Comparison of ENCODE assay signal across 11 cellular contexts in genomic region chr18:8121942-8122480, GRCh38.
DNase-seq lines count a peak whose midpoint lies in the region; TF ChIP-seq lines count a peak whose summit lies in the region.
"Had no signal": no experiment of that assay in that cellular context is flagged by ENCODE, and none has a peak within 500 bp of the region (broad histone marks: within the 10 kb centered on the region; RNA-seq: fewer than 3 reads in every experiment).

No MANE protein-coding gene starts in this region.

- 55 to 66% methylated on average over 8 to 9 of the region's 9 CpGs for WGBS in endodermal cell (ENCODE audit: insufficient coverage in 1 of 2, insufficient read length in 1 of 2), 2 experiments
- no CpG with 5 or more reads among the region's 9 CpGs for WGBS in mesendoderm (ENCODE audit: extremely low coverage, insufficient coverage, low lambda C conversion rate)
- WGBS in tibial nerve, 2 donors = 81 to 85% methylated on average over 9 of the region's 9 CpGs

- TF ChIP-seq EP300 in tibial nerve (IDR thresholded peaks at IDR 0.05) = no peak

- H2BK15ac ChIP-seq in mesendoderm (replicated peaks; ENCODE audit: low read depth) = no peak overlapping the region

- no peak for DNase-seq in Caco-2
- DNase-seq in NT2/D1 (ENCODE audit: low read depth, low spot score) = peak; percentile 15
- peak; percentile 62 for DNase-seq in endodermal cell
- peak; percentile 87 for DNase-seq in mesendoderm
- no peak for DNase-seq in T-helper 2 cell treated with Interferon-gamma antibody and Interleukin-4, amounts not matched to agents 5 μg/mL and 100 μg/mL, for 36 hours (ENCODE audit: low spot score)
- no peak for DNase-seq in G401 (ENCODE audit: low spot score)
- no peak for DNase-seq in OCI-M1 (lab: John Stamatoyannopoulos, UW)
- no peak for DNase-seq in tibial nerve (ENCODE audit: low spot score in 2 of 2)
- DNase-seq: Kasumi-1; stimulated activated CD4-positive, alpha-beta T cell treated with anti-CD3 and anti-CD28 coated beads, Interleukin-15, amount 100 ng/mL, for 24 hours had no signal

- H3K4me3 Mint-ChIP-seq in Caco-2 (ENCODE audit: unreplicated experiment) (no peak overlapping the region), endodermal cell (no peak overlapping the region)
- H3K4me3 Mint-ChIP-seq in T-helper 2 cell treated with Interferon-gamma antibody and Interleukin-4, amounts not matched to agents 5 μg/mL and 100 μg/mL, for 36 hours = no peak overlapping the region
- H3K4me3 Mint-ChIP-seq: neural progenitor cell had no signal

- CTCF ChIA-PET in Caco-2 (lab: Charles Lee) = no interaction called here

- no peak for TF ChIP-seq POLR2A in tibial nerve (IDR thresholded peaks at IDR 0.05)

- no peak overlapping the region for H3K4ac ChIP-seq in mesendoderm (ENCODE audit: low read depth, low read length)

- H3K4me1 ChIP-seq in Caco-2 = peaks cover 53% of the 10 kb centered on the region
- H3K4me1 ChIP-seq in NT2/D1 (ENCODE audit: insufficient read depth, insufficient read length) = no peaks in the 10 kb centered on the region
- peaks cover 2% of the 10 kb centered on the region for H3K4me1 ChIP-seq in endodermal cell (ENCODE audit: control insufficient read depth, insufficient read depth, low read length)
- no peaks in the 10 kb centered on the region for H3K4me1 ChIP-seq in mesendoderm (ENCODE audit: control insufficient read depth, low read depth, low read length)
- H3K4me1 ChIP-seq in tibial nerve = no peaks in the 10 kb centered on the region

- H3K4me3 ChIP-seq in Caco-2 (ENCODE audit: low read depth, low read length) (no peak overlapping the region), NT2/D1 (ENCODE audit: insufficient read length, low read depth) (no peak overlapping the region), endodermal cell (ENCODE audit: low read length) (no peak overlapping the region), mesendoderm (ENCODE audit: low read length) (no peak overlapping the region), tibial nerve (no peak overlapping the region)
- H3K4me3 ChIP-seq: neural progenitor cell had no signal

- H3K9me3 ChIP-seq in Caco-2 = no peaks in the 10 kb centered on the region
- no peaks in the 10 kb centered on the region for H3K9me3 ChIP-seq in NT2/D1 (ENCODE audit: insufficient read depth, low read length)
- H3K9me3 ChIP-seq in endodermal cell (ENCODE audit: control insufficient read depth, low read length) = no peaks in the 10 kb centered on the region
- H3K9me3 ChIP-seq in tibial nerve = no peaks in the 10 kb centered on the region

- TF ChIP-seq CTCF in Caco-2 (IDR thresholded peaks at IDR 0.05; ENCODE audit: insufficient read depth in 1 of 2, low read depth in 1 of 2, low read length in 1 of 2, severe bottlenecking in 1 of 2, unreplicated experiment in 1 of 2) (no peak), endodermal cell (conservative IDR thresholded peaks at IDR 0.05) (no peak), tibial nerve (IDR thresholded peaks at IDR 0.05) (no peak)

- H3K18ac ChIP-seq in mesendoderm (ENCODE audit: low read length) = no peak overlapping the region

- no peaks in the 10 kb centered on the region for H3K79me2 ChIP-seq in mesendoderm (ENCODE audit: control insufficient read depth, insufficient read depth, low read length)

- no peak overlapping the region for H3K4me2 ChIP-seq in mesendoderm (ENCODE audit: low read length)
- H3K4me2 ChIP-seq: neural progenitor cell had no signal

- POLR2A ChIA-PET in Caco-2 (lab: Charles Lee) = interaction anchor here (0.6 kb wide), 1 partner anchor 117 kb away, joined by 3 read pairs; no protein-coding TSS in a partner anchor

- no peak overlapping the region for H2BK5ac ChIP-seq in mesendoderm (ENCODE audit: low read length)

- H3K9me3 Mint-ChIP-seq in Caco-2 (ENCODE audit: unreplicated experiment) (no peaks in the 10 kb centered on the region), endodermal cell (no peaks in the 10 kb centered on the region)
- no peaks in the 10 kb centered on the region for H3K9me3 Mint-ChIP-seq in T-helper 2 cell treated with Interferon-gamma antibody and Interleukin-4, amounts not matched to agents 5 μg/mL and 100 μg/mL, for 36 hours
- H3K9me3 Mint-ChIP-seq: neural progenitor cell had no signal

- H2AK5ac ChIP-seq in mesendoderm (ENCODE audit: low read length) = no peak overlapping the region

- no TSS peak for BruUV-seq in Caco-2 (replicated peaks; lab: Mats Ljungman, UMichigan)

- in situ Hi-C loops in G401 (cut with HindIII; ENCODE audit: low sequenced_read_pairs) = no loop called here

- H4K8ac ChIP-seq in mesendoderm (ENCODE audit: low read depth, low read length) = no peak overlapping the region

- H3K36me3 Mint-ChIP-seq in Caco-2 (ENCODE audit: insufficient read depth, unreplicated experiment) (no peaks in the 10 kb centered on the region), endodermal cell (ENCODE audit: low read depth) (no peaks in the 10 kb centered on the region)
- no peaks in the 10 kb centered on the region for H3K36me3 Mint-ChIP-seq in T-helper 2 cell treated with Interferon-gamma antibody and Interleukin-4, amounts not matched to agents 5 μg/mL and 100 μg/mL, for 36 hours (ENCODE audit: low read depth)
- H3K36me3 Mint-ChIP-seq: neural progenitor cell had no signal

- H3K27ac ChIP-seq in endodermal cell (ENCODE audit: low read depth, low read length) = no peak overlapping the region
- no peak overlapping the region for H3K27ac ChIP-seq in mesendoderm (ENCODE audit: low read depth, low read length)
- H3K27ac ChIP-seq in tibial nerve = no peak overlapping the region
- H3K27ac ChIP-seq: neural progenitor cell had no signal

- H4K5ac ChIP-seq in mesendoderm (ENCODE audit: low read length) = no peak overlapping the region

- peaks cover 26% of the 10 kb centered on the region for H3K4me1 Mint-ChIP-seq in Caco-2 (ENCODE audit: low read depth, unreplicated experiment)
- peaks cover 7% of the 10 kb centered on the region for H3K4me1 Mint-ChIP-seq in endodermal cell
- no peaks in the 10 kb centered on the region for H3K4me1 Mint-ChIP-seq in T-helper 2 cell treated with Interferon-gamma antibody and Interleukin-4, amounts not matched to agents 5 μg/mL and 100 μg/mL, for 36 hours (ENCODE audit: low read depth)

- H3K27me3 ChIP-seq in Caco-2 (replicated peaks; ENCODE audit: control insufficient read depth, insufficient read depth, low read length) (no peaks in the 10 kb centered on the region), NT2/D1 (ENCODE audit: insufficient read depth, insufficient read length) (no peaks in the 10 kb centered on the region), endodermal cell (ENCODE audit: control insufficient read depth, insufficient read depth, low read length, poor library complexity, severe bottlenecking) (no peaks in the 10 kb centered on the region), mesendoderm (ENCODE audit: insufficient read depth, low read length, poor library complexity) (no peaks in the 10 kb centered on the region), tibial nerve (no peaks in the 10 kb centered on the region)
- H3K27me3 ChIP-seq: neural progenitor cell had no signal

- H3K36me3 ChIP-seq in Caco-2 (ENCODE audit: control insufficient read depth, insufficient read depth, low read length) (no peaks in the 10 kb centered on the region; the same call in 1 of the 2 replicates), NT2/D1 (ENCODE audit: insufficient read depth, insufficient read length, low read length) (no peaks in the 10 kb centered on the region), endodermal cell (ENCODE audit: control insufficient read depth, insufficient read depth, low read length) (no peaks in the 10 kb centered on the region), mesendoderm (ENCODE audit: control insufficient read depth, insufficient read depth, low read length) (no peaks in the 10 kb centered on the region), tibial nerve (no peaks in the 10 kb centered on the region)
- H3K36me3 ChIP-seq: neural progenitor cell had no signal

- no peak overlapping the region for H2BK120ac ChIP-seq in mesendoderm (ENCODE audit: low read depth, low read length)

- no peak overlapping the region for H3K56ac ChIP-seq in mesendoderm (ENCODE audit: low read length)

- intact Hi-C loops in Caco-2 (cut with micrococcal nuclease; ENCODE audit: unreplicated experiment) = no loop called here

- H3K27ac Mint-ChIP-seq in Caco-2 (ENCODE audit: unreplicated experiment) (peak overlapping the region; percentile 16), endodermal cell (peak overlapping the region; percentile 42)
- H3K27ac Mint-ChIP-seq in T-helper 2 cell treated with Interferon-gamma antibody and Interleukin-4, amounts not matched to agents 5 μg/mL and 100 μg/mL, for 36 hours = no peak overlapping the region
- H3K27ac Mint-ChIP-seq: neural progenitor cell had no signal

- H3K27me3 Mint-ChIP-seq in Caco-2 (ENCODE audit: insufficient read depth, unreplicated experiment) = no peaks in the 10 kb centered on the region
- no peaks in the 10 kb centered on the region for H3K27me3 Mint-ChIP-seq in endodermal cell (ENCODE audit: insufficient read depth)
- H3K27me3 Mint-ChIP-seq in T-helper 2 cell treated with Interferon-gamma antibody and Interleukin-4, amounts not matched to agents 5 μg/mL and 100 μg/mL, for 36 hours (ENCODE audit: low read depth) = no peaks in the 10 kb centered on the region

- no peak overlapping the region for H3K9ac ChIP-seq in NT2/D1 (ENCODE audit: insufficient read length, low read depth)
- H3K9ac ChIP-seq in endodermal cell (ENCODE audit: extremely low read depth, low read length, poor library complexity, severe bottlenecking) = no peak overlapping the region
- no peak overlapping the region for H3K9ac ChIP-seq in mesendoderm (ENCODE audit: low read length)
- H3K9ac ChIP-seq: neural progenitor cell had no signal

- no peak overlapping the region for H3K23ac ChIP-seq in mesendoderm (ENCODE audit: low read length)

- H3K79me1 ChIP-seq in mesendoderm (ENCODE audit: low read length) = no peaks in the 10 kb centered on the region

Comparison
In these comparisons a context has a peak if more than half of its experiments do, and no peak if none do; other contexts are left out.
1. DNase-seq: peak in NT2/D1 (single experiment), endodermal cell (single experiment) and mesendoderm (single experiment); none in Caco-2 (0 of 2), T-helper 2 cell treated with Interferon-gamma antibody and Interleukin-4, amounts not matched to agents 5 μg/mL and 100 μg/mL, for 36 hours (single experiment), G401 (single experiment), OCI-M1 (single experiment) and tibial nerve (0 of 2).